Comparison of ENCODE assay signal across 29 cellular contexts in the genomic region with DNA sequence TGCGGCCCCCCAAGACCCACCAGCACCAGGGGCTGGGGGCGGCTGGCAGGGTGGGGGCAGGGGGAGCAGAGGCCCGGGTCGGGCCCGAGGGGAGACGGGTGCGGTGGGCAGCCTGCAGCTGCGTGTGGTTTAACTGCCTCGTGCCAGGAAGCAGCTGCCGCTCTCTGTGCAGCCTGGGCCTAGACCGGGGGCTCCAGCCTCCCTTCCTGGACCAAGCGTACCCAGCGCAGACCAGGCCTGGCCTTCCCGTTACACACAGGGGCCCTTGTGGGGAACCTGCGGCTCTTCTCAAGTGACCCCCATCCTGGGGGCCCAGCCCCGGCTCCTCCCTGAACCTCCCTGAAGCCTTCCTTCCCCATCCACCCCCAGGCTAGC. TPM values are rescaled to one million over a fixed set of nuclear protein-coding genes. Genes with fewer than 3 reads are reported as not detected.
DNase-seq lines count a peak whose midpoint lies in the region; ATAC-seq, FAIRE-seq and TF ChIP-seq lines count a peak whose summit lies in the region.
"Had no signal": no experiment of that assay in that cellular context is flagged by ENCODE, and none has a peak within 500 bp of the region (broad histone marks: within the 10 kb centered on the region; RNA-seq: fewer than 3 reads in every experiment).

No MANE protein-coding gene starts in this region.

- no peaks in the 10 kb centered on the region; the same call in 1 of the 2 replicates for H3K27me3 ChIP-seq in BE2C
- no peaks in the 10 kb centered on the region for H3K27me3 ChIP-seq in GM23338 (ENCODE audit: insufficient read depth)
- no peaks in the 10 kb centered on the region for H3K27me3 ChIP-seq in mesenchymal stem cell (ENCODE audit: control insufficient read depth in 1 of 2, insufficient read depth in 1 of 2, low read length in 2 of 2)
- H3K27me3 ChIP-seq: right lobe of liver had no signal

- no peak overlapping the region for H2BK12ac ChIP-seq in mesenchymal stem cell (ENCODE audit: low read length in 2 of 2)

- no peak overlapping the region for H3K9ac ChIP-seq in mesenchymal stem cell (ENCODE audit: low read length)
- H3K9ac ChIP-seq: GM23248, parathyroid adenoma had no signal

- no peak overlapping the region for H3K23ac ChIP-seq in mesenchymal stem cell (ENCODE audit: low read length in 2 of 2)

- TF ChIP-seq CTCF in BE2C (IDR thresholded peaks at IDR 0.05; ENCODE audit: low read depth, low read length): no peak
- no peak for TF ChIP-seq CTCF in GM23338 (conservative IDR thresholded peaks at IDR 0.05; ENCODE audit: low read depth in 2 of 2)
- no peak for TF ChIP-seq CTCF in NB4 (IDR thresholded peaks at IDR 0.05; ENCODE audit: low read depth, low read length)

- H3K27ac Mint-ChIP-seq in GM23338: peak overlapping the region; percentile 15; the same call in 1 of the 2 replicates
- H3K27ac Mint-ChIP-seq: CD4-positive, alpha-beta T cell; immature natural killer cell; mesothelial cell of epicardium; nephron progenitor cell had no signal

- H4K91ac ChIP-seq in mesenchymal stem cell (ENCODE audit: low read length): no peak overlapping the region

- FAIRE-seq in H54 (lab: Jason Lieb, UNC): no peak
- FAIRE-seq: G401.6 had no signal

- ATAC-seq in GM23338 (no peak), HG02885 (IDR thresholded peaks at IDR 0.05; ENCODE audit: poor library complexity, unreplicated experiment) (no peak), GM18502 (IDR thresholded peaks at IDR 0.05; ENCODE audit: poor library complexity, unreplicated experiment) (no peak)
- ATAC-seq: left lung, right lobe of liver had no signal

- no peak overlapping the region for H3K4me3 Mint-ChIP-seq in GM23338
- H3K4me3 Mint-ChIP-seq: CD4-positive, alpha-beta T cell; immature natural killer cell; mesothelial cell of epicardium; nephron progenitor cell had no signal

- no peaks in the 10 kb centered on the region for H3K9me2 ChIP-seq in GM23338 (ENCODE audit: insufficient read depth)

- H3K14ac ChIP-seq in mesenchymal stem cell (ENCODE audit: low read length in 2 of 2): no peak overlapping the region

- H3K4me2 ChIP-seq in GM23338 (no peak overlapping the region), mesenchymal stem cell (ENCODE audit: low read length, poor library complexity, severe bottlenecking) (no peak overlapping the region)

- no peak overlapping the region for H2BK15ac ChIP-seq in mesenchymal stem cell (ENCODE audit: low read depth, poor library complexity, severe bottlenecking)

- H3K4me1 ChIP-seq in BE2C (peaks cover 2% of the 10 kb centered on the region; the same call in 1 of the 2 replicates), GM23338 (ENCODE audit: insufficient read depth) (no peaks in the 10 kb centered on the region; the same call in 1 of the 2 replicates), mesenchymal stem cell (ENCODE audit: control insufficient read depth, insufficient read depth, low read depth, low read length) (peaks cover 30% of the 10 kb centered on the region)
- H3K4me1 ChIP-seq: parathyroid adenoma, right lobe of liver had no signal

- no peaks in the 10 kb centered on the region for H4K20me1 ChIP-seq in GM23338 (replicated peaks; ENCODE audit: insufficient read depth)

- no peak overlapping the region for H3K18ac ChIP-seq in mesenchymal stem cell (ENCODE audit: low read depth in 1 of 2, low read length in 2 of 2)

- H3K27ac ChIP-seq in GM23338 (ENCODE audit: low read depth): no peak overlapping the region
- H3K27ac ChIP-seq in mesenchymal stem cell (ENCODE audit: low read length, poor library complexity, severe bottlenecking): no peak overlapping the region
- H3K27ac ChIP-seq: GM23248, left lung, parathyroid adenoma, right lobe of liver had no signal

- peak overlapping the region in 1 of 2 experiments; percentile 58 for H3K4ac ChIP-seq in mesenchymal stem cell (ENCODE audit: low read depth in 1 of 2, low read length in 2 of 2)

- no peak overlapping the region for H3K4me3 ChIP-seq in BE2C (ENCODE audit: low read depth, low read length)
- no peak overlapping the region for H3K4me3 ChIP-seq in GM23338
- H3K4me3 ChIP-seq in NB4 (ENCODE audit: low read depth, low read length): no peak overlapping the region
- H3K4me3 ChIP-seq in mesenchymal stem cell (ENCODE audit: insufficient read depth in 1 of 2, low read depth in 1 of 2, low read length in 2 of 2): no peak overlapping the region
- H3K4me3 ChIP-seq: GM23248, left lung, right lobe of liver had no signal

- DNase-seq in BE2C: peak; percentile 15
- DNase-seq in GM23338 (ENCODE audit: low spot score): no peak
- DNase-seq in NB4 (ENCODE audit: low read depth): peak; percentile 97
- no peak for DNase-seq in mesenchymal stem cell
- DNase-seq in H54 (ENCODE audit: insufficient read length, low spot score): no peak
- no peak for DNase-seq in AG08395 (ENCODE audit: low spot score)
- DNase-seq: activated CD4-positive, alpha-beta T cell treated with anti-CD3 and anti-CD28 coated beads, Interleukin-2, amount 50 U/mL, for 4 hours; activated CD8-positive, alpha-beta memory T cell treated with anti-CD3 and anti-CD28 coated beads, Interleukin-2, amount 50 U/mL, for 4 hours; effector CD8-positive, alpha-beta T cell; erythroblast; foreskin fibroblast; GM23248; immature natural killer cell; MM.1S; NCI-H2029; NCI-H226; NCI-H748 treated with DMSO at 0.1 percent for 48 hours; nephron progenitor cell; OCI-M1; right lobe of liver; SHP77 treated with DMSO at 0.1 percent for 48 hours had no signal

- H3K79me1 ChIP-seq in mesenchymal stem cell (replicated peaks; ENCODE audit: low read length, poor library complexity, severe bottlenecking): peaks cover 2% of the 10 kb centered on the region

- H3K9me3 Mint-ChIP-seq in GM23338: no peaks in the 10 kb centered on the region
- H3K9me3 Mint-ChIP-seq: CD4-positive, alpha-beta T cell; immature natural killer cell; mesothelial cell of epicardium; nephron progenitor cell had no signal

- peaks cover under 1% of the 10 kb centered on the region; the same call in 1 of the 2 replicates for H3F3A ChIP-seq in GM23338 (replicated peaks; ENCODE audit: low read depth)

- TF ChIP-seq POLR2A in NB4 (IDR thresholded peaks at IDR 0.05; ENCODE audit: extremely low read depth, insufficient read length) (peak; percentile 18), H54 (IDR thresholded peaks at IDR 0.05; ENCODE audit: low read depth, low read length) (no peak)

- H4K8ac ChIP-seq in mesenchymal stem cell (ENCODE audit: low read length): no peak overlapping the region

- H3K36me3 Mint-ChIP-seq in GM23338 (ENCODE audit: low read depth): no peaks in the 10 kb centered on the region; the same call in 2 of the 3 replicates
- H3K36me3 Mint-ChIP-seq: immature natural killer cell, mesothelial cell of epicardium had no signal

- H2AFZ ChIP-seq in GM23338 (no peak overlapping the region), mesenchymal stem cell (ENCODE audit: low read depth, low read length) (no peak overlapping the region)
- H2AFZ ChIP-seq: GM23248, parathyroid adenoma had no signal

- peaks cover 5% of the 10 kb centered on the region; the same call in 2 of the 3 replicates for H3K4me1 Mint-ChIP-seq in GM23338
- H3K4me1 Mint-ChIP-seq: immature natural killer cell had no signal

- peak overlapping the region; percentile 12 for H2AK5ac ChIP-seq in mesenchymal stem cell (ENCODE audit: low read length, severe bottlenecking)

- no peaks in the 10 kb centered on the region for H3K79me2 ChIP-seq in GM23338 (replicated peaks; ENCODE audit: insufficient read depth)
- H3K79me2 ChIP-seq: parathyroid adenoma had no signal

- H2BK5ac ChIP-seq in mesenchymal stem cell (ENCODE audit: low read depth, low read length, poor library complexity, severe bottlenecking): no peak overlapping the region

- H3K9me3 ChIP-seq in BE2C (no peaks in the 10 kb centered on the region), mesenchymal stem cell (ENCODE audit: control insufficient read depth, low read length) (no peaks in the 10 kb centered on the region)
- H3K9me3 ChIP-seq: left lung, right lobe of liver had no signal

- H3K27me3 Mint-ChIP-seq in GM23338 (ENCODE audit: insufficient read depth, low read depth, poor library complexity): peaks cover 23% of the 10 kb centered on the region

- H3K36me3 ChIP-seq in BE2C (no peaks in the 10 kb centered on the region), GM23338 (ENCODE audit: insufficient read depth) (no peaks in the 10 kb centered on the region), mesenchymal stem cell (ENCODE audit: control insufficient read depth in 1 of 2, insufficient read depth in 2 of 2, low read depth in 1 of 2, low read length in 2 of 2) (peaks cover 0 to 5% of the 10 kb centered on the region in 2 experiments)
- H3K36me3 ChIP-seq: left lung, right lobe of liver had no signal

- no peak overlapping the region for H2BK120ac ChIP-seq in mesenchymal stem cell (ENCODE audit: low read depth, low read length)

- WGBS in mesenchymal stem cell: 93% methylated on average over 16 of the region's 16 CpGs

RNA-seq across cellular contexts. Expression of a gene that starts 6.6 kb away (rescaled TPM):
- 280 TPM for polyA plus RNA-seq in BE2C (2012; ENCODE audit: insufficient read depth, insufficient read length, low read depth)
- 81.1 and 111 TPM in 2 replicates for total RNA-seq in GM23338 (2014; rRNA removed; shearing (Covaris generic))
- polyA plus RNA-seq in GM23338 (2016; fragmentation: Nextera tagmentation; extraction: Ambion mirVana): 31.4 and 35.1 TPM in 2 replicates
- 23.4 TPM for polyA plus RNA-seq in mesenchymal stem cell (2013, experiment 1 of 2)
- 22.7 TPM for polyA plus RNA-seq in mesenchymal stem cell (2013, experiment 2 of 2)

RNA-seq across cellular contexts. Expression of a gene that starts 19.7 kb away (rescaled TPM):
- 1.6 TPM for polyA plus RNA-seq in BE2C (2012; ENCODE audit: insufficient read depth, insufficient read length, low read depth)
- total RNA-seq in GM23338 (2014; rRNA removed; shearing (Covaris generic)): 14.2 and 19.3 TPM in 2 replicates
- polyA plus RNA-seq in GM23338 (2016; fragmentation: Nextera tagmentation; extraction: Ambion mirVana): 4.4 and 5.1 TPM in 2 replicates
- 12.8 TPM for polyA plus RNA-seq in mesenchymal stem cell (2013, experiment 1 of 2)
- polyA plus RNA-seq in mesenchymal stem cell (2013, experiment 2 of 2): 12.8 TPM

RNA-seq across cellular contexts. Expression of a gene that starts 45.2 kb away (rescaled TPM):
- 0.59 TPM for polyA plus RNA-seq in BE2C (2012; ENCODE audit: insufficient read depth, insufficient read length, low read depth)
- total RNA-seq in GM23338 (2014; rRNA removed; shearing (Covaris generic)): 0.04 and 0.66 TPM in 2 replicates
- 0.03 and 0.18 TPM in 2 replicates for polyA plus RNA-seq in GM23338 (2016; fragmentation: Nextera tagmentation; extraction: Ambion mirVana)
- 0.39 TPM for polyA plus RNA-seq in mesenchymal stem cell (2013, experiment 1 of 2)
- 0.45 TPM for polyA plus RNA-seq in mesenchymal stem cell (2013, experiment 2 of 2)
- total RNA-seq: GM23248; T-helper 1 cell treated with Interleukin-12 subunit alpha and Interleukin-12 subunit beta and Interleukin-4 antibody, amounts not matched to agents 30 ng/mL and 1 ng/mL, for 36 hours had no signal
- polyA plus RNA-seq: GM23248, immature natural killer cell had no signal

RNA-seq across cellular contexts. Expression of a gene that starts 51.5 kb away (rescaled TPM):
- 0.34 TPM for polyA plus RNA-seq in BE2C (2012; ENCODE audit: insufficient read depth, insufficient read length, low read depth)
- 11.8 and 13.0 TPM in 2 replicates for total RNA-seq in GM23338 (2014; rRNA removed; shearing (Covaris generic))
- 6.3 and 7.0 TPM in 2 replicates for polyA plus RNA-seq in GM23338 (2016; fragmentation: Nextera tagmentation; extraction: Ambion mirVana)
- 31.0 TPM for polyA plus RNA-seq in mesenchymal stem cell (2013, experiment 1 of 2)
- 31.5 TPM for polyA plus RNA-seq in mesenchymal stem cell (2013, experiment 2 of 2)

RNA-seq across cellular contexts. Expression of a gene that starts 59.1 kb away (rescaled TPM):
- 179 TPM for polyA plus RNA-seq in BE2C (2012; ENCODE audit: insufficient read depth, insufficient read length, low read depth)
- total RNA-seq in GM23338 (2014; rRNA removed; shearing (Covaris generic)): 28.3 and 32.0 TPM in 2 replicates
- 84.8 and 93.6 TPM in 2 replicates for polyA plus RNA-seq in GM23338 (2016; fragmentation: Nextera tagmentation; extraction: Ambion mirVana)
- polyA plus RNA-seq in mesenchymal stem cell (2013, experiment 1 of 2): 7.3 TPM
- polyA plus RNA-seq in mesenchymal stem cell (2013, experiment 2 of 2): 8.7 TPM

Comparison
In these comparisons a context has a peak if more than half of its experiments do, and no peak if none do; other contexts are left out.
1. DNase-seq: peak in BE2C (single experiment) and NB4 (single experiment); none in GM23338 (single experiment), mesenchymal stem cell (single experiment), H54 (single experiment) and AG08395 (single experiment).